In the genomic region with DNA sequence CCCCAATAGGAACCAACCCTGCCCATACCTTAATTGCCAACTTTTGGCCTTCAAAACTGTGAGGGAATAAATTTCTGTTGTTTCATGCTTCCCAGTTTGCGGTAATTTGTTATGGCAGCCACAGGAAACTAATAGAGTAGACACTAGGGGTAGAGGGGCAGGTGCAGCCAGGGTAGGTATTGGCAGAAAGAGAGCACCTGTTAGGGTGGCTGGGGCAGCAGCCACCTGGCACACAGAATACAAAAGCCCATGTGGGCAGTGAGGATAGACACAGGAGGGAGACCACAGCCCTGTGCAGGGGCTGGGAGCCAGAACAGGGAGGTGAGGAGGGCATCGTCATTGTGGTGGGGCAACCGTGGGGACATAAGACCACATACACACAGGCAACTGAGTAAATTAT, we compare ENCODE assay signal across 18 cellular contexts. TPM values are rescaled to one million over a fixed set of nuclear protein-coding genes. Genes with fewer than 3 reads are reported as not detected.
DNase-seq lines count a peak whose midpoint lies in the region; ATAC-seq, FAIRE-seq and TF ChIP-seq lines count a peak whose summit lies in the region.
"Had no signal": no experiment of that assay in that cellular context is flagged by ENCODE, and none has a peak within 500 bp of the region (broad histone marks: within the 10 kb centered on the region; RNA-seq: fewer than 3 reads in every experiment).

No MANE protein-coding gene starts in this region.

- H3K14ac ChIP-seq in H9 (ENCODE audit: insufficient read depth, low read length), result peak overlapping the region; percentile 66; the same call in 1 of the 2 replicates

- no peak overlapping the region for H2BK20ac ChIP-seq in H9 (ENCODE audit: low read depth, low read length, poor library complexity, severe bottlenecking)

- H3K18ac ChIP-seq in H9 (ENCODE audit: insufficient read length, low read depth, low read length), result no peak overlapping the region

- no peak for TF ChIP-seq POLR2A in GM12891 (IDR thresholded peaks at IDR 0.05; ENCODE audit: low read depth, low read length)

- CTCF ChIA-PET in CD4-positive, alpha-beta T cell (lab: Charles Lee), result no interaction called here

- peaks cover 3% of the 10 kb centered on the region for H3K23me2 ChIP-seq in H9 (ENCODE audit: insufficient read length, low read depth, low read length, poor library complexity, severe bottlenecking)

- H3K27ac Mint-ChIP-seq in CD4-positive, alpha-beta T cell, result peak overlapping the region; percentile 77
- H3K27ac Mint-ChIP-seq in H9, result peak overlapping the region in 1 of 3 experiments; percentile 47; a peak in 1 of 7 replicates
- peak overlapping the region; percentile 23 for H3K27ac Mint-ChIP-seq in activated T-helper 1 cell treated with anti-CD3 and anti-CD28 coated beads, Interleukin-12 subunit alpha, Interleukin-12 subunit beta, Interleukin-2, Interleukin-4 antibody, amounts not matched to agents 30 ng/mL and 10 ng/mL and 1 ng/mL, durations not matched to agents 14 hours and 24 hours and 36 hours
- H3K27ac Mint-ChIP-seq in naive thymus-derived CD8-positive, alpha-beta T cell, result peak overlapping the region in 6 of 10 donors; percentile 9 to 80 (median 72)
- H3K27ac Mint-ChIP-seq: activated CD4-positive, alpha-beta memory T cell treated with anti-CD3 and anti-CD28 coated beads for 36 hours had no signal

- H3K9me3 ChIP-seq in CD4-positive, alpha-beta T cell (ENCODE audit: control insufficient read depth, low read length), result no peaks in the 10 kb centered on the region
- no peaks in the 10 kb centered on the region for H3K9me3 ChIP-seq in H9 (ENCODE audit: control insufficient read depth, low read depth, low read length)
- H3K9me3 ChIP-seq: tibial artery had no signal

- no peak overlapping the region for H2AFZ ChIP-seq in H9 (ENCODE audit: low read length)
- H2AFZ ChIP-seq: GM23248 had no signal

- no peak for ATAC-seq in CD4-positive, alpha-beta T cell (ENCODE audit: poor library complexity)
- no peak for ATAC-seq in naive thymus-derived CD8-positive, alpha-beta T cell
- ATAC-seq: K562, left colon, SK-N-SH treated with all-trans-retinoic acid at 6 μM for 48 hours had no signal

- H3K36me3 Mint-ChIP-seq in CD4-positive, alpha-beta T cell (ENCODE audit: low read depth), result peaks cover 65% of the 10 kb centered on the region
- peaks cover 0 to 2% (median 0%) of the 10 kb centered on the region in 3 experiments; a peak in 2 of 7 replicates for H3K36me3 Mint-ChIP-seq in H9 (ENCODE audit: insufficient read depth in 1 of 3, low read depth in 3 of 3)
- H3K36me3 Mint-ChIP-seq in activated T-helper 1 cell treated with anti-CD3 and anti-CD28 coated beads, Interleukin-12 subunit alpha, Interleukin-12 subunit beta, Interleukin-2, Interleukin-4 antibody, amounts not matched to agents 30 ng/mL and 10 ng/mL and 1 ng/mL, durations not matched to agents 14 hours and 24 hours and 36 hours (ENCODE audit: low read depth), result peaks cover 54% of the 10 kb centered on the region
- peaks cover 0 to 35% (median 7%) of the 10 kb centered on the region in 3 donors for H3K36me3 Mint-ChIP-seq in naive thymus-derived CD8-positive, alpha-beta T cell

- H3K27me3 Mint-ChIP-seq in CD4-positive, alpha-beta T cell, result no peaks in the 10 kb centered on the region
- no peaks in the 10 kb centered on the region for H3K27me3 Mint-ChIP-seq in H9 (ENCODE audit: low read depth)
- H3K27me3 Mint-ChIP-seq in activated T-helper 1 cell treated with anti-CD3 and anti-CD28 coated beads, Interleukin-12 subunit alpha, Interleukin-12 subunit beta, Interleukin-2, Interleukin-4 antibody, amounts not matched to agents 30 ng/mL and 10 ng/mL and 1 ng/mL, durations not matched to agents 14 hours and 24 hours and 36 hours (ENCODE audit: insufficient read depth), result no peaks in the 10 kb centered on the region
- H3K27me3 Mint-ChIP-seq in naive thymus-derived CD8-positive, alpha-beta T cell, result no peaks in the 10 kb centered on the region
- H3K27me3 Mint-ChIP-seq: activated CD4-positive, alpha-beta memory T cell treated with anti-CD3 and anti-CD28 coated beads for 36 hours had no signal

- H3T11ph ChIP-seq in H9 (ENCODE audit: low read length), result no peak overlapping the region

- no peaks in the 10 kb centered on the region for H3K9me3 Mint-ChIP-seq in CD4-positive, alpha-beta T cell
- no peaks in the 10 kb centered on the region for H3K9me3 Mint-ChIP-seq in H9
- no peaks in the 10 kb centered on the region for H3K9me3 Mint-ChIP-seq in activated T-helper 1 cell treated with anti-CD3 and anti-CD28 coated beads, Interleukin-12 subunit alpha, Interleukin-12 subunit beta, Interleukin-2, Interleukin-4 antibody, amounts not matched to agents 30 ng/mL and 10 ng/mL and 1 ng/mL, durations not matched to agents 14 hours and 24 hours and 36 hours
- no peaks in the 10 kb centered on the region for H3K9me3 Mint-ChIP-seq in naive thymus-derived CD8-positive, alpha-beta T cell
- H3K9me3 Mint-ChIP-seq: activated CD4-positive, alpha-beta memory T cell treated with anti-CD3 and anti-CD28 coated beads for 36 hours had no signal

- no peak overlapping the region for H3K56ac ChIP-seq in H9 (ENCODE audit: insufficient read length, low read depth, low read length)

- peaks cover 22% of the 10 kb centered on the region for H3K4me1 ChIP-seq in H9 (ENCODE audit: insufficient read depth, low read length)

- H2AK5ac ChIP-seq in H9 (ENCODE audit: insufficient read length, low read length), result no peak overlapping the region

- H2BK5ac ChIP-seq in H9 (ENCODE audit: insufficient read length, low read length), result no peak overlapping the region

- peaks cover 5% of the 10 kb centered on the region; the same call in 1 of the 2 replicates for H3K79me2 ChIP-seq in H9 (ENCODE audit: insufficient read depth, low read length)

- H4K91ac ChIP-seq in H9 (ENCODE audit: insufficient read length, low read depth, low read length), result no peak overlapping the region

- no peaks in the 10 kb centered on the region for H3K27me3 ChIP-seq in CD4-positive, alpha-beta T cell (ENCODE audit: control insufficient read depth, insufficient read depth, low read length)
- H3K27me3 ChIP-seq in H9 (ENCODE audit: insufficient read depth, low read length), result no peaks in the 10 kb centered on the region
- H3K27me3 ChIP-seq: tibial artery had no signal

- no peak overlapping the region for H2BK12ac ChIP-seq in H9 (ENCODE audit: insufficient read length, low read depth, low read length)

- H4K8ac ChIP-seq in H9 (replicated peaks; ENCODE audit: insufficient read length, low read depth, low read length), result no peak overlapping the region

- no peak overlapping the region for H2BK120ac ChIP-seq in H9 (ENCODE audit: low read depth, low read length, poor library complexity, severe bottlenecking)

- intact Hi-C loops in CD4-positive, alpha-beta T cell (cut with DNase I, micrococcal nuclease), result no loop called here
- intact Hi-C loops in activated T-helper 1 cell treated with anti-CD3 and anti-CD28 coated beads, Interleukin-12 subunit alpha, Interleukin-12 subunit beta, Interleukin-2, Interleukin-4 antibody, amounts not matched to agents 30 ng/mL and 10 ng/mL and 1 ng/mL, durations not matched to agents 14 hours and 24 hours and 36 hours (cut with micrococcal nuclease), result no loop called here

- H4K5ac ChIP-seq in H9 (ENCODE audit: insufficient read length, low read depth, low read length), result no peak overlapping the region

- no peak for FAIRE-seq in GM12891 (lab: Jason Lieb, UNC)
- FAIRE-seq: GM12892, K562 had no signal

- H3K27ac ChIP-seq in CD4-positive, alpha-beta T cell (ENCODE audit: low read depth, low read length), result no peak overlapping the region
- no peak overlapping the region for H3K27ac ChIP-seq in H9 (ENCODE audit: insufficient read length, low read depth, low read length)
- H3K27ac ChIP-seq: GM23248, tibial artery had no signal

- no peak for DNase-seq in CD4-positive, alpha-beta T cell
- DNase-seq in H9, result no peak
- DNase-seq in activated T-helper 1 cell treated with anti-CD3 and anti-CD28 coated beads, Interleukin-12 subunit alpha, Interleukin-12 subunit beta, Interleukin-2, Interleukin-4 antibody, amounts not matched to agents 30 ng/mL and 10 ng/mL and 1 ng/mL, durations not matched to agents 14 hours and 24 hours and 36 hours (ENCODE audit: low spot score), result no peak
- DNase-seq in naive thymus-derived CD8-positive, alpha-beta T cell, result no peak
- DNase-seq in T-helper 9 cell, result no peak
- no peak for DNase-seq in GM12891 (ENCODE audit: insufficient read length, low spot score)
- DNase-seq in NCI-H2171 (lab: John Stamatoyannopoulos, UW), result no peak
- DNase-seq: activated CD4-positive, alpha-beta memory T cell treated with anti-CD3 and anti-CD28 coated beads for 36 hours; C1 segment of cervical spinal cord; GM23248; left colon; NCI-H1105; NCI-H524; posterior cingulate gyrus; tibial artery had no signal

- H3K4me1 Mint-ChIP-seq in CD4-positive, alpha-beta T cell (ENCODE audit: low read depth), result peaks cover 94% of the 10 kb centered on the region
- peaks cover 67 to 72% of the 10 kb centered on the region in 2 experiments for H3K4me1 Mint-ChIP-seq in H9
- peaks cover 84% of the 10 kb centered on the region for H3K4me1 Mint-ChIP-seq in activated T-helper 1 cell treated with anti-CD3 and anti-CD28 coated beads, Interleukin-12 subunit alpha, Interleukin-12 subunit beta, Interleukin-2, Interleukin-4 antibody, amounts not matched to agents 30 ng/mL and 10 ng/mL and 1 ng/mL, durations not matched to agents 14 hours and 24 hours and 36 hours (ENCODE audit: low read depth)
- H3K4me1 Mint-ChIP-seq in naive thymus-derived CD8-positive, alpha-beta T cell, result peaks cover 63 to 95% (median 93%) of the 10 kb centered on the region in 4 donors

- POLR2A ChIA-PET in CD4-positive, alpha-beta T cell (lab: Charles Lee), result no interaction called here
- POLR2A ChIA-PET in naive thymus-derived CD8-positive, alpha-beta T cell (lab: Charles Lee), result no interaction called here

- WGBS in H9 (ENCODE audit: extremely low coverage, insufficient read length, low lambda C conversion rate), result no CpG with 5 or more reads among the region's 3 CpGs

- peaks cover 10% of the 10 kb centered on the region for H3K79me1 ChIP-seq in H9 (ENCODE audit: insufficient read depth, low read depth, low read length, poor library complexity, severe bottlenecking)

- H3K23ac ChIP-seq in H9 (ENCODE audit: insufficient read length, low read depth, low read length), result no peak overlapping the region

- no peak overlapping the region for H3K4me2 ChIP-seq in H9 (ENCODE audit: insufficient read depth, insufficient read length, low read length)

- no peak overlapping the region for H2BK15ac ChIP-seq in H9 (ENCODE audit: low read depth, low read length)

- H3K9ac ChIP-seq in H9 (ENCODE audit: extremely low read depth, insufficient read length, low read length), result no peak overlapping the region
- H3K9ac ChIP-seq: GM23248 had no signal

- H3K4ac ChIP-seq in H9 (ENCODE audit: low read depth, low read length), result no peak overlapping the region

- H4K20me1 ChIP-seq in H9 (ENCODE audit: control insufficient read depth, insufficient read depth, insufficient read length), result no peaks in the 10 kb centered on the region

- no peak for TF ChIP-seq CTCF in CD4-positive, alpha-beta T cell (IDR thresholded peaks at IDR 0.05)
- no peak for TF ChIP-seq CTCF in H9 (conservative IDR thresholded peaks at IDR 0.05)

- H3K4me3 Mint-ChIP-seq in CD4-positive, alpha-beta T cell, result peak overlapping the region; percentile 40
- H3K4me3 Mint-ChIP-seq in H9, result no peak overlapping the region; a peak in 1 of 5 replicates
- no peak overlapping the region for H3K4me3 Mint-ChIP-seq in activated T-helper 1 cell treated with anti-CD3 and anti-CD28 coated beads, Interleukin-12 subunit alpha, Interleukin-12 subunit beta, Interleukin-2, Interleukin-4 antibody, amounts not matched to agents 30 ng/mL and 10 ng/mL and 1 ng/mL, durations not matched to agents 14 hours and 24 hours and 36 hours
- H3K4me3 Mint-ChIP-seq in naive thymus-derived CD8-positive, alpha-beta T cell, result peak overlapping the region in 8 of 10 donors; percentile 11 to 71 (median 52)
- H3K4me3 Mint-ChIP-seq: activated CD4-positive, alpha-beta memory T cell treated with anti-CD3 and anti-CD28 coated beads for 36 hours had no signal

RNA-seq across cellular contexts. Expression of a gene that starts 28.2 kb away (rescaled TPM):
- total RNA-seq in CD4-positive, alpha-beta T cell, result 10 to 100 TPM; 11.4 to 14.9 TPM
- 13.3 and 13.5 TPM in 2 replicates for total RNA-seq in H9 (2021)
- 64.2 and 75.8 TPM in 2 replicates for total RNA-seq in activated T-helper 1 cell treated with anti-CD3 and anti-CD28 coated beads, Interleukin-12 subunit alpha, Interleukin-12 subunit beta, Interleukin-2, Interleukin-4 antibody, amounts not matched to agents 30 ng/mL and 10 ng/mL and 1 ng/mL, durations not matched to agents 14 hours and 24 hours and 36 hours
- 10 to 100 TPM; 62.6 to 77.1 TPM for total RNA-seq in naive thymus-derived CD8-positive, alpha-beta T cell
- polyA plus RNA-seq in naive thymus-derived CD8-positive, alpha-beta T cell, result 10 to 100 TPM; 72.7 to 80.7 (median 78.3) TPM
- polyA plus RNA-seq in GM12891 (2012; ENCODE audit: low read depth, missing spikeins), result 53.8 TPM

Comparison
In these comparisons a context has a peak if more than half of its experiments do, and no peak if none do; other contexts are left out.
1. H3K4me3 Mint-ChIP-seq: peak in CD4-positive, alpha-beta T cell (single experiment) and naive thymus-derived CD8-positive, alpha-beta T cell (8 of 10); none in H9 (0 of 2) and activated T-helper 1 cell treated with anti-CD3 and anti-CD28 coated beads, Interleukin-12 subunit alpha, Interleukin-12 subunit beta, Interleukin-2, Interleukin-4 antibody, amounts not matched to agents 30 ng/mL and 10 ng/mL and 1 ng/mL, durations not matched to agents 14 hours and 24 hours and 36 hours (single experiment).